In the genomic region with DNA sequence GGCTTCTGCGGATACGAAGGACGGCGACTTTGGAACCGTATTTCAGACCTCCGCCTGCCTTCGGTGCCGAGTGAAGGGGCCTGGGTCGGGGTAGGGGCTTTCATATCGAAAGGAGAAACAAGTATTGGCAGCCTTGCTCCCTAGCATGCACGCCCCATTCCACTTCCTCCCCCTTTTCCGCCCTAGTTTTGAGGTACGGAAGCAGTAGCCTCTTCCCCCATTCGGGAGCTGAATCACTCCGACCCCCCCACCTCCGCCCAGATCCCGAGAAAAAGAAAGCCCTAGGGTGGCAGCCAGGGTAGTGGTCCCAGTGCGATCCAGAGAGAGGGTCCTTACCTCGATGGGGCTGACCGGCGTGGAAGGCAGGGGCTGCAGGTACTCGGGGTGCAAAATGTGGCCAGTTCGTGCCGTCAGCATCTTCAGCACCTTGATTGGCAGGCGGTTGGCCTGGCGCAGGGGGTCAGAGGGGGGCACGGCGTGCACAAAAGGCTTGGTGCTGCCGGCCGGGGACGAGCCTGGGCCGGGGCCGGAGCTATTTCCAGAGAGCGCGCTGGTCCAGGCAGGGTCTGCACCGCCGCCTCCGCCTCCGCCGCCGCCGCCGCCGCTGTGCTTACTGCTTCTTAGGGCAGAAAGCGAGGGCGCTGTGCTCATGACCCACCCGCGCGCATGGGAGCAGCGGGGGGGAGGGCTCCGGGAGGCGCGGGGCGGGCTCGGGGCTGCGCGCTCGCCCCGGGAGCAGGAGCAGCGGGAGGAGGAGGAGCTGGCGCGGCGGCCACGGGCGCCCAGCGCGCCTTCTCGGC, we compare ENCODE assay signal across 8 cellular contexts. TPM values are rescaled to one million over a fixed set of nuclear protein-coding genes. Genes with fewer than 3 reads are reported as not detected.
DNase-seq lines count a peak whose midpoint lies in the region; ATAC-seq and TF ChIP-seq lines count a peak whose summit lies in the region.

No MANE protein-coding gene starts in this region.

- in situ Hi-C loops in HAP-1 (cut with MboI; ENCODE audit: low sequenced_read_pairs), result no loop called here

- DNase-seq in NOMO-1 (lab: John Stamatoyannopoulos, UW; ENCODE audit: unreplicated experiment in 2 of 2) (peak; percentile 45 to 53), NOMO-1 treated with dmso at 0.1 percent for 144 hours (lab: John Stamatoyannopoulos, UW; ENCODE audit: unreplicated experiment) (no peak), HAP-1 (ENCODE audit: low spot score in 2 of 2) (peak; percentile 20 to 69), NCI-H2081 treated with DMSO at 0.1 percent for 48 hours (lab: John Stamatoyannopoulos, UW) (peak; percentile 6), body of pancreas (peak; percentile 63 to 71 (median 65)), kidney epithelial cell (ENCODE audit: low read depth) (no peak), T-helper 9 cell (no peak)
- DNase-seq in stimulated activated CD8-positive, alpha-beta memory T cell treated with anti-CD3 and anti-CD28 coated beads, Interleukin-4, amount 100 ng/mL, for 48 hours, result peak; percentile 43

- H3K4me3 ChIP-seq in HAP-1, result peak overlapping the region; percentile 59
- peak overlapping the region; percentile 63 to 97 for H3K4me3 ChIP-seq in body of pancreas
- H3K4me3 ChIP-seq in kidney epithelial cell (ENCODE audit: low read depth, low read length), result peak overlapping the region; percentile 91

- H3K4me1 ChIP-seq in HAP-1, result peaks cover 12% of the 10 kb centered on the region; the same call in 1 of the 2 replicates
- peaks cover 19% of the 10 kb centered on the region for H3K4me1 ChIP-seq in body of pancreas

- peaks cover 4% of the 10 kb centered on the region for H3K36me3 ChIP-seq in HAP-1 (replicated peaks)
- no peaks in the 10 kb centered on the region for H3K36me3 ChIP-seq in body of pancreas (replicated peaks in 1 of 2; ENCODE audit: insufficient read depth in 1 of 2, low read depth in 2 of 2)
- peaks cover 5% of the 10 kb centered on the region for H3K36me3 ChIP-seq in kidney epithelial cell (ENCODE audit: control insufficient read depth, insufficient read depth, low read length)

- peak; percentile 3 for ATAC-seq in body of pancreas

- intact Hi-C loops in body of pancreas (cut with DNase I), result loop anchor here (10.0 kb wide), 1 partner anchor 634 kb away; no protein-coding TSS in a partner anchor

- TF ChIP-seq CTCF in body of pancreas (IDR thresholded peaks at IDR 0.05), result no peak
- no peak for TF ChIP-seq CTCF in kidney epithelial cell (IDR thresholded peaks at IDR 0.05; ENCODE audit: insufficient read depth, low read length, poor library complexity, severe bottlenecking)

- H3K9me3 ChIP-seq in HAP-1, result no peaks in the 10 kb centered on the region
- H3K9me3 ChIP-seq in body of pancreas, result no peaks in the 10 kb centered on the region

- no peak for TF ChIP-seq POLR2A in body of pancreas (IDR thresholded peaks at IDR 0.05)

- H3K27me3 ChIP-seq in HAP-1 (ENCODE audit: low read depth) (no peaks in the 10 kb centered on the region), body of pancreas (no peaks in the 10 kb centered on the region), kidney epithelial cell (ENCODE audit: control insufficient read depth, insufficient read depth, low read length) (no peaks in the 10 kb centered on the region)

- 0% methylated on average over 9 to 62 of the region's 68 CpGs for WGBS in body of pancreas, 2 donors

- peak overlapping the region; percentile 93 to 100 (median 98) for H3K27ac ChIP-seq in body of pancreas

RNA-seq across cellular contexts. Expression of a gene that starts 0.6 kb away (rescaled TPM):
- 10 to 100 TPM; 20.8 to 38.6 TPM for total RNA-seq in body of pancreas
- total RNA-seq in kidney epithelial cell, result 13.8 and 16.8 TPM in 2 replicates

RNA-seq across cellular contexts. Expression of a gene that starts 30.5 kb away (rescaled TPM):
- total RNA-seq in body of pancreas (10 to 100 TPM; 12.2 to 25.4 TPM), kidney epithelial cell (18.7 and 24.3 TPM in 2 replicates)

Comparison
In these comparisons a context has a peak if more than half of its experiments do, and no peak if none do; other contexts are left out.
1. DNase-seq: peak in NOMO-1 (2 of 2), HAP-1 (2 of 2), NCI-H2081 treated with DMSO at 0.1 percent for 48 hours (single experiment), body of pancreas (4 of 4) and stimulated activated CD8-positive, alpha-beta memory T cell treated with anti-CD3 and anti-CD28 coated beads, Interleukin-4, amount 100 ng/mL, for 48 hours (single experiment); none in NOMO-1 treated with dmso at 0.1 percent for 144 hours (single experiment), kidney epithelial cell (single experiment) and T-helper 9 cell (single experiment).
2. Peak in every context shown above with its lines, with median percentiles within 50 percentile points of each other: H3K4me3 ChIP-seq.